Comparison of ENCODE assay signal across 1 cellular context in genomic region chr11:88324562-88325345, GRCh38.
TF ChIP-seq lines count a peak whose summit lies in the region.

No MANE protein-coding gene starts in this region.

TF ChIP-seq in GM12878, 131 proteins besides CTCF, POLR2A, EP300 and RAD21 (continued from another document):
- no peak for TF ChIP-seq CEBPB (IDR thresholded peaks at IDR 0.05; ENCODE audit: borderline replicate concordance in 1 of 2, low read depth in 2 of 2, low read length in 2 of 2)
